ENCODE assay signal across 18 cellular contexts in the genomic region with DNA sequence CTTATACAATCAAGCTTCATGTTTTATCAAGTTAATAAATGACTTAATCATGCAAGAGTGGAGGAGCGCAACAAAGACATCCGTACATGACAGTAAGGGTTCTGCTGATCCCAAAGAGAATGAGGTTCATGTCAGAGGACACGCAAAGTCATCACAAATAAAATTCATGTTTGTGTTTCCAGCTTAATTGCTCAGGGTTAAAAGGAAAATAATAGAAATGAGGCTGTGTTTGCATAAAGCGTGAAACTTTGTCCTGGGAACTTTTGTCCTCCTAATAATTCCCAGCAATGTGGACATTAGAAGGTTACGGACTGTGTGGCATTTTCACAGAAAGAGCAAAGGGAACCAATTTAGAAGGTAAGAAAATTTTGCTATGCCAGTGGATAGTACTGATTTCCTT.
"Had no signal": no experiment of that assay in that cellular context is flagged by ENCODE, and none has a peak within 500 bp of the region (broad histone marks: within the 10 kb centered on the region; RNA-seq: fewer than 3 reads in every experiment).

No MANE protein-coding gene starts in this region.

- ATAC-seq: effector memory CD8-positive, alpha-beta T cell; foreskin keratinocyte; gastroesophageal sphincter; heart left ventricle; left cardiac atrium; lower lobe of right lung; mucosa of descending colon had no signal

- H3K36me3 ChIP-seq: colonic mucosa, esophagus muscularis mucosa, gastroesophageal sphincter, heart left ventricle, left ventricle myocardium inferior, lower lobe of right lung had no signal

- H3K27ac ChIP-seq: colonic mucosa, esophagus muscularis mucosa, foreskin keratinocyte, gastroesophageal sphincter, heart left ventricle, left ventricle myocardium inferior, lower lobe of right lung had no signal

- FAIRE-seq: endothelial cell of umbilical vein, frontal cortex, islet of Langerhans, keratinocyte had no signal

- H3K4me1 ChIP-seq: colonic mucosa, esophagus muscularis mucosa, foreskin keratinocyte, gastroesophageal sphincter, heart left ventricle, left ventricle myocardium inferior, lower lobe of right lung had no signal

- H3K27me3 ChIP-seq: colonic mucosa, esophagus muscularis mucosa, foreskin keratinocyte, gastroesophageal sphincter, heart left ventricle had no signal

- H3K4me3 ChIP-seq: colonic mucosa, esophagus muscularis mucosa, gastroesophageal sphincter, heart left ventricle, left ventricle myocardium inferior, lower lobe of right lung, mucosa of descending colon had no signal

- DNase-seq: colonic mucosa; cortex of kidney; effector CD8-positive, alpha-beta T cell; effector memory CD8-positive, alpha-beta T cell; foreskin keratinocyte; heart left ventricle; hippocampal formation; left cardiac atrium; left ventricle myocardium inferior; lower lobe of right lung; mesenchymal stem cell; mucosa of descending colon had no signal

- H3K9me3 ChIP-seq: colonic mucosa, esophagus muscularis mucosa, gastroesophageal sphincter, heart left ventricle, left ventricle myocardium inferior, lower lobe of right lung, mucosa of descending colon had no signal
